ENCODE assay signal across 9 cellular contexts in genomic region chr18:59996370-59996966, GRCh38.
DNase-seq lines count a peak whose midpoint lies in the region; ATAC-seq, FAIRE-seq and TF ChIP-seq lines count a peak whose summit lies in the region.
"Had no signal": no experiment of that assay in that cellular context is flagged by ENCODE, and none has a peak within 500 bp of the region (broad histone marks: within the 10 kb centered on the region; RNA-seq: fewer than 3 reads in every experiment).

No MANE protein-coding gene starts in this region.

- no peaks in the 10 kb centered on the region for H3K36me3 ChIP-seq in pancreas
- H3K36me3 ChIP-seq: neutrophil had no signal

- H3K36me3 Mint-ChIP-seq in endothelial cell (ENCODE audit: low read depth, unreplicated experiment) (no peaks in the 10 kb centered on the region), T-cell (no peaks in the 10 kb centered on the region)

- FAIRE-seq in pancreas (lab: Jason Lieb, UNC), result no peak

- peaks cover 0 to 9% (median 0%) of the 10 kb centered on the region in 4 donors for H3K27me3 ChIP-seq in pancreas

- peak; percentile 80 for DNase-seq in DMS 273 (lab: John Stamatoyannopoulos, UW; ENCODE audit: unreplicated experiment)
- peak; percentile 14 for DNase-seq in GM19240 (ENCODE audit: insufficient read length, low spot score)
- DNase-seq in NCI-H774 (lab: John Stamatoyannopoulos, UW), result peak; percentile 39
- DNase-seq in endothelial cell (ENCODE audit: low spot score), result peak; percentile 52
- DNase-seq in pancreas, result peak in 1 of 6 donors; percentile 24
- no peak for DNase-seq in Right ventricle myocardium superior
- DNase-seq in T-cell, result no peak

- H3K27me3 Mint-ChIP-seq in endothelial cell (ENCODE audit: unreplicated experiment) (peaks cover 1% of the 10 kb centered on the region), T-cell (peaks cover 24 to 38% of the 10 kb centered on the region in 2 donors)

- TF ChIP-seq CTCF in endothelial cell (IDR thresholded peaks at IDR 0.05; ENCODE audit: unreplicated experiment) (peak; percentile 74), pancreas (IDR thresholded peaks at IDR 0.05) (peak in 3 of 4 donors; percentile 11 to 40 (median 32))

- no peak overlapping the region for H3K4me3 ChIP-seq in pancreas

- H3K4me3 Mint-ChIP-seq in endothelial cell (ENCODE audit: unreplicated experiment), result no peak overlapping the region
- H3K4me3 Mint-ChIP-seq in T-cell, result no peak overlapping the region

- intact Hi-C loops in pancreas (cut with DNase I), result loop anchor here in 1 of 3 donors (10.0 kb wide), 1 partner anchor 558 kb away; no protein-coding TSS in a partner anchor
- intact Hi-C loops in Right ventricle myocardium superior (cut with DNase I), result no loop called here

- ATAC-seq in HG03565 (IDR thresholded peaks at IDR 0.05; ENCODE audit: unreplicated experiment) (peak; percentile 68), pancreas (peak in 3 of 4 donors; percentile 56 to 66 (median 64)), Right ventricle myocardium superior (ENCODE audit: poor library complexity) (no peak), T-cell (replicated peaks in 1 of 4) (no peak)

- POLR2A ChIA-PET in T-cell (lab: Charles Lee), result no interaction called here

- no peaks in the 10 kb centered on the region for H3K9me3 Mint-ChIP-seq in endothelial cell (ENCODE audit: unreplicated experiment)
- peaks cover 0 to 5% (median 4%) of the 10 kb centered on the region in 3 donors for H3K9me3 Mint-ChIP-seq in T-cell

- no peaks in the 10 kb centered on the region for H3K9me3 ChIP-seq in pancreas
- H3K9me3 ChIP-seq: neutrophil had no signal

- H3K27ac ChIP-seq in pancreas, result no peak overlapping the region
- H3K27ac ChIP-seq: neutrophil had no signal

- H3K4me1 Mint-ChIP-seq in endothelial cell (ENCODE audit: unreplicated experiment), result no peaks in the 10 kb centered on the region
- H3K4me1 Mint-ChIP-seq in T-cell, result no peaks in the 10 kb centered on the region

- 12 to 14% methylated on average over 5 of the region's 5 CpGs for WGBS in pancreas, 2 donors

- CTCF ChIA-PET in T-cell (lab: Charles Lee), result interaction anchor here (0.7 to 1.8 kb wide), 3 partner anchors 8 to 42 kb away, joined by 3 to 5 read pairs (median 4); no protein-coding TSS in a partner anchor

- H3K4me1 ChIP-seq in pancreas, result no peaks in the 10 kb centered on the region

- H3K27ac Mint-ChIP-seq in endothelial cell (ENCODE audit: unreplicated experiment), result no peak overlapping the region
- no peak overlapping the region for H3K27ac Mint-ChIP-seq in T-cell

Comparison
In these comparisons a context has a peak if more than half of its experiments do, and no peak if none do; other contexts are left out.
1. DNase-seq: peak in DMS 273 (single experiment), GM19240 (single experiment), NCI-H774 (single experiment) and endothelial cell (single experiment); none in Right ventricle myocardium superior (single experiment) and T-cell (0 of 34).
2. ATAC-seq: peak in HG03565 (single experiment) and pancreas (3 of 4); none in Right ventricle myocardium superior (single experiment) and T-cell (0 of 4).